In genomic region chr19:44890366-44891015, GRCh38 we compare ENCODE assay signal across 1 cellular context.
TF ChIP-seq lines count a peak whose summit lies in the region.

No MANE protein-coding gene starts in this region.

TF ChIP-seq in K562, 482 proteins besides CTCF, POLR2A, EP300 and RAD21 (continued from another document and continues in another):
- TF ChIP-seq ARID3A (IDR thresholded peaks at IDR 0.05; ENCODE audit: borderline replicate concordance, low read depth, low read length) (no peak), ZNF609 (CRISPR knock-in tag; IDR thresholded peaks at IDR 0.05; ENCODE audit: borderline replicate concordance) (no peak), KLF13 (tag; IDR thresholded peaks at IDR 0.05; ENCODE audit: borderline replicate concordance, low read depth) (no peak; the same call in 1 of the 2 replicates), ZNF24 (IDR thresholded peaks at IDR 0.05) (no peak), SMC3 (conservative IDR thresholded peaks at IDR 0.05; ENCODE audit: insufficient read depth, low read depth, low read length) (no peak), ELF4 (CRISPR knock-in tag; IDR thresholded peaks at IDR 0.05) (peak; percentile 88), SNIP1 (IDR thresholded peaks at IDR 0.05; ENCODE audit: low read depth) (no peak), BRF1 (IDR thresholded peaks at IDR 0.05; ENCODE audit: borderline replicate concordance, extremely low read depth, insufficient read length) (no peak), PRMT5 (CRISPR knock-in tag; IDR thresholded peaks at IDR 0.05) (no peak), RNF2 (IDR thresholded peaks at IDR 0.05) (peak; percentile 17; the same call in 1 of the 2 replicates), MEF2A (IDR thresholded peaks at IDR 0.05; ENCODE audit: control insufficient read depth, low read depth, low read length) (peak; percentile 62), NFRKB (IDR thresholded peaks at IDR 0.05; ENCODE audit: low read depth) (no peak), ADNP (tag; IDR thresholded peaks at IDR 0.05) (no peak), MTA3 (IDR thresholded peaks at IDR 0.05; ENCODE audit: borderline replicate concordance) (no peak; the same call in 1 of the 2 replicates), SMARCE1 (IDR thresholded peaks at IDR 0.05) (no peak), TBL1XR1 (IDR thresholded peaks at IDR 0.05; ENCODE audit: low read length in 2 of 2) (0 out of 4 replicates have a peak, but pooled peaks of 1 of the 2 experiments have one; percentile 9), NKRF (IDR thresholded peaks at IDR 0.05; ENCODE audit: borderline replicate concordance) (peak; percentile 100; the same call in 1 of the 2 replicates), ARID1B (IDR thresholded peaks at IDR 0.05) (peak; percentile 4), ZSCAN29 (IDR thresholded peaks at IDR 0.05) (no peak), DACH1 (IDR thresholded peaks at IDR 0.05; ENCODE audit: partially characterized antibody) (no peak), DMBX1 (CRISPR knock-in tag; IDR thresholded peaks at IDR 0.05; ENCODE audit: borderline replicate concordance) (no peak), BACH1 (tag; IDR thresholded peaks at IDR 0.05) (no peak; the same call in 1 of the 2 replicates), MCM7 (IDR thresholded peaks at IDR 0.05) (no peak), ZNF583 (CRISPR knock-in tag; IDR thresholded peaks at IDR 0.05) (no peak), WHSC1 (IDR thresholded peaks at IDR 0.05; ENCODE audit: low read length) (no peak), RAD51 (IDR thresholded peaks at IDR 0.05; ENCODE audit: borderline replicate concordance, low read depth) (no peak), RBM39 (optimal IDR thresholded peaks at IDR 0.05; ENCODE audit: low read depth, low read length) (no peak), ZFP36 (IDR thresholded peaks at IDR 0.05; ENCODE audit: low read depth, low read length, partially characterized antibody) (no peak), CEBPB (tag; IDR thresholded peaks at IDR 0.05) (no peak), BDP1 (IDR thresholded peaks at IDR 0.05; ENCODE audit: insufficient read depth, insufficient read length) (no peak), ZNF644 (tag; IDR thresholded peaks at IDR 0.05; ENCODE audit: low read depth) (no peak), JUND (IDR thresholded peaks at IDR 0.05; ENCODE audit: borderline replicate concordance, low read depth, low read length) (peak; percentile 52; the same call in 1 of the 2 replicates), JUND (tag; IDR thresholded peaks at IDR 0.05; ENCODE audit: borderline replicate concordance, low read depth, low read length) (peak; percentile 55; the same call in 1 of the 3 replicates), ZBTB40 (IDR thresholded peaks at IDR 0.05) (peak; percentile 77), ZBTB40 (CRISPR knock-in tag; IDR thresholded peaks at IDR 0.05) (no peak), SMAD4 (CRISPR knock-in tag; conservative IDR thresholded peaks at IDR 0.05) (0 out of 2 replicates have a peak, but pooled peaks have one; percentile 14), ZNF12 (CRISPR knock-in tag; IDR thresholded peaks at IDR 0.05) (no peak), HCFC1 (IDR thresholded peaks at IDR 0.05; ENCODE audit: low read depth, low read length) (peak; percentile 76), NELFE (IDR thresholded peaks at IDR 0.05; ENCODE audit: insufficient read depth, insufficient read length) (no peak), MYC (IDR thresholded peaks at IDR 0.05; ENCODE audit: low read depth, low read length) (peak; percentile 71; the same call in 1 of the 2 replicates), MYC (CRISPR knock-in tag; IDR thresholded peaks at IDR 0.05; ENCODE audit: borderline replicate concordance, low read depth) (0 out of 2 replicates have a peak, but pooled peaks have one; percentile 32)
- TF ChIP-seq, protein P1, sequence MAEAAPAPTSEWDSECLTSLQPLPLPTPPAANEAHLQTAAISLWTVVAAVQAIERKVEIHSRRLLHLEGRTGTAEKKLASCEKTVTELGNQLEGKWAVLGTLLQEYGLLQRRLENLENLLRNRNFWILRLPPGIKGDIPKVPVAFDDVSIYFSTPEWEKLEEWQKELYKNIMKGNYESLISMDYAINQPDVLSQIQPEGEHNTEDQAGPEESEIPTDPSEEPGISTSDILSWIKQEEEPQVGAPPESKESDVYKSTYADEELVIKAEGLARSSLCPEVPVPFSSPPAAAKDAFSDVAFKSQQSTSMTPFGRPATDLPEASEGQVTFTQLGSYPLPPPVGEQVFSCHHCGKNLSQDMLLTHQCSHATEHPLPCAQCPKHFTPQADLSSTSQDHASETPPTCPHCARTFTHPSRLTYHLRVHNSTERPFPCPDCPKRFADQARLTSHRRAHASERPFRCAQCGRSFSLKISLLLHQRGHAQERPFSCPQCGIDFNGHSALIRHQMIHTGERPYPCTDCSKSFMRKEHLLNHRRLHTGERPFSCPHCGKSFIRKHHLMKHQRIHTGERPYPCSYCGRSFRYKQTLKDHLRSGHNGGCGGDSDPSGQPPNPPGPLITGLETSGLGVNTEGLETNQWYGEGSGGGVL (CRISPR knock-in tag; IDR thresholded peaks at IDR 0.05): no peak
- TF ChIP-seq, protein P2, sequence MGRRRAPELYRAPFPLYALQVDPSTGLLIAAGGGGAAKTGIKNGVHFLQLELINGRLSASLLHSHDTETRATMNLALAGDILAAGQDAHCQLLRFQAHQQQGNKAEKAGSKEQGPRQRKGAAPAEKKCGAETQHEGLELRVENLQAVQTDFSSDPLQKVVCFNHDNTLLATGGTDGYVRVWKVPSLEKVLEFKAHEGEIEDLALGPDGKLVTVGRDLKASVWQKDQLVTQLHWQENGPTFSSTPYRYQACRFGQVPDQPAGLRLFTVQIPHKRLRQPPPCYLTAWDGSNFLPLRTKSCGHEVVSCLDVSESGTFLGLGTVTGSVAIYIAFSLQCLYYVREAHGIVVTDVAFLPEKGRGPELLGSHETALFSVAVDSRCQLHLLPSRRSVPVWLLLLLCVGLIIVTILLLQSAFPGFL (CRISPR knock-in tag; IDR thresholded peaks at IDR 0.05): no peak
- TF ChIP-seq, protein P3, sequence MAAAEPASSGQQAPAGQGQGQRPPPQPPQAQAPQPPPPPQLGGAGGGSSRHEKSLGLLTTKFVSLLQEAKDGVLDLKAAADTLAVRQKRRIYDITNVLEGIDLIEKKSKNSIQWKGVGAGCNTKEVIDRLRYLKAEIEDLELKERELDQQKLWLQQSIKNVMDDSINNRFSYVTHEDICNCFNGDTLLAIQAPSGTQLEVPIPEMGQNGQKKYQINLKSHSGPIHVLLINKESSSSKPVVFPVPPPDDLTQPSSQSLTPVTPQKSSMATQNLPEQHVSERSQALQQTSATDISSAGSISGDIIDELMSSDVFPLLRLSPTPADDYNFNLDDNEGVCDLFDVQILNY (CRISPR knock-in tag; IDR thresholded peaks at IDR 0.05): no peak
